ENCODE assay signal across 13 cellular contexts in genomic region chr9:121691890-121692289, GRCh38. TPM values are rescaled to one million over a fixed set of nuclear protein-coding genes. Genes with fewer than 3 reads are reported as not detected.
DNase-seq lines count a peak whose midpoint lies in the region; ATAC-seq and TF ChIP-seq lines count a peak whose summit lies in the region.
"Had no signal": no experiment of that assay in that cellular context is flagged by ENCODE, and none has a peak within 500 bp of the region (broad histone marks: within the 10 kb centered on the region; RNA-seq: fewer than 3 reads in every experiment).

No MANE protein-coding gene starts in this region.

- no peaks in the 10 kb centered on the region for H3F3A ChIP-seq in PC-3 (ENCODE audit: low read length, unreplicated experiment)

- ATAC-seq in GM19455 (IDR thresholded peaks at IDR 0.05; ENCODE audit: unreplicated experiment), result no peak
- ATAC-seq in PC-3, result no peak

- H3K36me3 ChIP-seq in OCI-LY7 (ENCODE audit: insufficient read depth, low read length) (no peaks in the 10 kb centered on the region), mucosa of rectum (ENCODE audit: control insufficient read depth in 2 of 2, insufficient read depth in 2 of 2, low read length in 2 of 2) (no peaks in the 10 kb centered on the region), PC-3 (ENCODE audit: low read depth, low read length) (no peaks in the 10 kb centered on the region)
- H3K36me3 ChIP-seq: Peyer's patch had no signal

- TF ChIP-seq CTCF in OCI-LY7 (conservative IDR thresholded peaks at IDR 0.05; ENCODE audit: low read length) (no peak), endothelial cell (IDR thresholded peaks at IDR 0.05; ENCODE audit: unreplicated experiment) (no peak), PC-3 (conservative IDR thresholded peaks at IDR 0.05; ENCODE audit: low read depth, low read length) (no peak)

- H3K27me3 ChIP-seq in mucosa of rectum (ENCODE audit: control insufficient read depth in 2 of 2, insufficient read depth in 2 of 2, low read length in 2 of 2), result no peaks in the 10 kb centered on the region
- H3K27me3 ChIP-seq in PC-3 (ENCODE audit: low read length), result no peaks in the 10 kb centered on the region
- H3K27me3 ChIP-seq: Peyer's patch had no signal

- H3K9me2 ChIP-seq in OCI-LY7 (ENCODE audit: insufficient read depth, low read length) (no peaks in the 10 kb centered on the region), PC-3 (replicated peaks; ENCODE audit: low read length) (no peaks in the 10 kb centered on the region)

- H3K4me1 ChIP-seq in OCI-LY7 (ENCODE audit: insufficient read depth, low read length, poor library complexity, severe bottlenecking), result peaks cover 17% of the 10 kb centered on the region
- H3K4me1 ChIP-seq in mucosa of rectum (ENCODE audit: control insufficient read depth in 2 of 2, insufficient read depth in 2 of 2, low read length in 2 of 2), result peaks cover 24 to 36% of the 10 kb centered on the region in 2 donors
- H3K4me1 ChIP-seq in PC-3 (ENCODE audit: insufficient read depth, low read length), result peaks cover 4% of the 10 kb centered on the region

- H3K9me3 ChIP-seq in OCI-LY7 (ENCODE audit: low read length), result no peaks in the 10 kb centered on the region
- H3K9me3 ChIP-seq in mucosa of rectum (ENCODE audit: control insufficient read depth in 2 of 2, low read length in 2 of 2), result no peaks in the 10 kb centered on the region
- H3K9me3 ChIP-seq in PC-3 (ENCODE audit: low read length), result no peaks in the 10 kb centered on the region
- H3K9me3 ChIP-seq: Peyer's patch had no signal

- H3K79me2 ChIP-seq in OCI-LY7 (ENCODE audit: insufficient read depth, low read depth, low read length) (no peaks in the 10 kb centered on the region), PC-3 (ENCODE audit: low read length) (no peaks in the 10 kb centered on the region)

- no peak overlapping the region for H3K4me3 ChIP-seq in OCI-LY7 (ENCODE audit: low read depth, low read length, poor library complexity, severe bottlenecking)
- no peak overlapping the region for H3K4me3 ChIP-seq in mucosa of rectum (ENCODE audit: low read length in 2 of 2)
- H3K4me3 ChIP-seq in PC-3 (ENCODE audit: low read length), result no peak overlapping the region
- H3K4me3 ChIP-seq: Peyer's patch had no signal

- no peaks in the 10 kb centered on the region for H3K9me3 Mint-ChIP-seq in endothelial cell (ENCODE audit: unreplicated experiment)
- H3K9me3 Mint-ChIP-seq: activated B cell treated with CpG ODN at 0.5 μM for 24 hours had no signal

- peaks cover 8% of the 10 kb centered on the region for H3K4me1 Mint-ChIP-seq in endothelial cell (ENCODE audit: unreplicated experiment)

- intact Hi-C loops in OCI-LY7 (cut with micrococcal nuclease; ENCODE audit: unreplicated experiment), result no loop called here
- intact Hi-C loops in PC-3 (cut with micrococcal nuclease), result loop anchor here (5.0 kb wide), 1 partner anchor 50 kb away; no protein-coding TSS in a partner anchor

- DNase-seq in OCI-LY7 (ENCODE audit: low spot score) (no peak), endothelial cell (ENCODE audit: low spot score) (no peak), GDM1 (lab: John Stamatoyannopoulos, UW) (no peak), PC-3 (no peak), DMS79 (lab: John Stamatoyannopoulos, UW) (no peak)
- DNase-seq: activated B cell treated with CpG ODN at 0.5 μM for 24 hours; activated effector memory CD4-positive, alpha-beta T cell treated with Interleukin-2 at 50 U/mL for 16 hours; NCI-H2081 treated with DMSO at 0.1 percent for 48 hours; nucleus accumbens; Peyer's patch had no signal

- BruUV-seq in OCI-LY7 (replicated peaks; lab: Mats Ljungman, UMichigan) (no TSS peak), PC-3 (replicated peaks; lab: Mats Ljungman, UMichigan) (no TSS peak)

- H3K4me3 Mint-ChIP-seq in endothelial cell (ENCODE audit: unreplicated experiment), result no peak overlapping the region
- H3K4me3 Mint-ChIP-seq: activated B cell treated with CpG ODN at 0.5 μM for 24 hours had no signal

- H3K27ac Mint-ChIP-seq in endothelial cell (ENCODE audit: unreplicated experiment), result peak overlapping the region; percentile 38
- H3K27ac Mint-ChIP-seq: activated B cell treated with CpG ODN at 0.5 μM for 24 hours had no signal

- H3K27ac ChIP-seq in OCI-LY7 (ENCODE audit: low read depth, low read length, poor library complexity, severe bottlenecking) (no peak overlapping the region), mucosa of rectum (ENCODE audit: low read depth in 2 of 2, low read length in 2 of 2) (peak overlapping the region; percentile 12 to 32), temporal lobe (ENCODE audit: low read depth, low read length) (peak overlapping the region; percentile 0), PC-3 (ENCODE audit: low read length) (no peak overlapping the region)

- H3K9ac ChIP-seq in mucosa of rectum (ENCODE audit: low read depth in 1 of 2, low read length in 2 of 2), result no peak overlapping the region
- no peak overlapping the region for H3K9ac ChIP-seq in PC-3 (ENCODE audit: low read length)

- H4K20me1 ChIP-seq in OCI-LY7 (ENCODE audit: insufficient read depth, low read length) (no peaks in the 10 kb centered on the region), PC-3 (ENCODE audit: low read length) (no peaks in the 10 kb centered on the region)

- H3K4me2 ChIP-seq in OCI-LY7 (ENCODE audit: low read length) (no peak overlapping the region), PC-3 (ENCODE audit: low read length) (no peak overlapping the region)

- 0 out of 2 replicates have a peak overlapping the region, but pooled peaks have one; percentile 22 for H2AFZ ChIP-seq in OCI-LY7 (ENCODE audit: low read length)
- no peak overlapping the region for H2AFZ ChIP-seq in PC-3 (ENCODE audit: low read length)

- peaks cover 14% of the 10 kb centered on the region for H3K27me3 Mint-ChIP-seq in endothelial cell (ENCODE audit: unreplicated experiment)

- CTCF ChIA-PET in OCI-LY7 (lab: Charles Lee; ENCODE audit: unreplicated experiment) (interaction anchor here (0.6 to 1.2 kb wide), 2 partner anchors 43 to 194 kb away, joined by 3 to 7 read pairs; no protein-coding TSS in a partner anchor), PC-3 (lab: Charles Lee) (no interaction called here)

- H3K36me3 Mint-ChIP-seq in endothelial cell (ENCODE audit: low read depth, unreplicated experiment), result peaks cover 10% of the 10 kb centered on the region

- POLR2A ChIA-PET in OCI-LY7 (lab: Charles Lee), result interaction anchor here (1.6 kb wide), 1 partner anchor 298 kb away, joined by 4 read pairs; no protein-coding TSS in a partner anchor
- POLR2A ChIA-PET in PC-3 (lab: Charles Lee; ENCODE audit: unreplicated experiment), result no interaction called here

RNA-seq across cellular contexts. Expression of gene DAB2IP, which starts 40.5 kb away (rescaled TPM):
- 2.9 and 3.9 TPM in 2 replicates for total RNA-seq in OCI-LY7 (2014; rRNA removed; shearing (Covaris generic))
- total RNA-seq in OCI-LY7 (2022) (11.1 and 11.2 TPM in 2 replicates), endothelial cell (ENCODE audit: unreplicated experiment) (104 TPM), temporal lobe (16.5 TPM), PC-3 (2014; rRNA removed) (15.2 and 17.6 TPM in 2 replicates)

Comparison
In these comparisons a context has a peak if more than half of its experiments do, and no peak if none do; other contexts are left out.
1. H3K27ac ChIP-seq: peak in mucosa of rectum (2 of 2) and temporal lobe (single experiment); none in OCI-LY7 (single experiment) and PC-3 (single experiment).